Comparison of ENCODE assay signal across 10 cellular contexts in the genomic region with DNA sequence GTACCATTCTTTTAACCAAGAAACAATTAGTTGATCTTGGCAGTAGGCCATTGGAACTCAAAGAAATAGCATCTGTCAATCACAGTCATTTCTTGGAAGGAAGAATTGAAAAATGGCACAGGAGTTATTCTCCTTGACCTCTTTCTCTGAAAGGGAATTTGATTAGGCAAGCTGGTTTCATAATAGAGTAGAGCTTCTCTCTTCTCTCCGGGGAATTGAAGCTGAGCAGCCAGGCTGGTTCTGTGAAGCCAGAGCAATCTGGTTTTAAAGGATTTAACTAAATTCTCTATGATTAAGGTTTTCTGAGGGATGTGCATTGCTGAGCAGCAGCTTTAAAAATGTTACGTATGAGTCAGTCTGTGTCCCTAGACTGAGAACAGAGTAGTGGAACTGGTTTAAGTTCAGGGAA.
DNase-seq lines count a peak whose midpoint lies in the region; ATAC-seq and TF ChIP-seq lines count a peak whose summit lies in the region.
"Had no signal": no experiment of that assay in that cellular context is flagged by ENCODE, and none has a peak within 500 bp of the region (broad histone marks: within the 10 kb centered on the region; RNA-seq: fewer than 3 reads in every experiment).

No MANE protein-coding gene starts in this region.

- ATAC-seq in RWPE2 (ENCODE audit: low read depth), result peak; percentile 71

- H3K4me1 ChIP-seq in RWPE2 (ENCODE audit: insufficient read depth, poor library complexity, severe bottlenecking), result peaks cover 5% of the 10 kb centered on the region
- H3K4me1 ChIP-seq: SJSA1 had no signal

- H3K27ac ChIP-seq in RWPE2 (ENCODE audit: poor library complexity, severe bottlenecking), result no peak overlapping the region
- H3K27ac ChIP-seq: SJSA1 had no signal

- no peaks in the 10 kb centered on the region for H3K27me3 ChIP-seq in RWPE2 (ENCODE audit: insufficient read depth, poor library complexity, severe bottlenecking)
- H3K27me3 ChIP-seq: SJSA1 had no signal

- no peaks in the 10 kb centered on the region for H3K36me3 ChIP-seq in RWPE2 (ENCODE audit: low read depth)
- H3K36me3 ChIP-seq: SJSA1 had no signal

- TF ChIP-seq CTCF in RWPE2 (IDR thresholded peaks at IDR 0.05; ENCODE audit: poor library complexity, severe bottlenecking), result no peak

- H3K4me3 ChIP-seq in RWPE2 (ENCODE audit: severe bottlenecking), result no peak overlapping the region
- H3K4me3 ChIP-seq: SJSA1 had no signal

- DNase-seq in GM04504 (ENCODE audit: low read depth) (peak; percentile 49), RWPE2 (ENCODE audit: low spot score) (no peak), fibroblast of peridontal ligament (ENCODE audit: extremely low read depth) (peak; percentile 96), putamen (ENCODE audit: low spot score) (peak; percentile 28), T-helper 9 cell (no peak), NCI-H526 treated with DMSO at 0.1 percent for 48 hours (lab: John Stamatoyannopoulos, UW) (no peak)
- no peak for DNase-seq in stimulated activated CD4-positive, alpha-beta T cell treated with anti-CD3 and anti-CD28 coated beads, Interleukin-2, amount 100 ng/mL, for 24 hours
- DNase-seq in stimulated activated CD8-positive, alpha-beta memory T cell treated with anti-CD3 and anti-CD28 coated beads, Interleukin-4, amount 100 ng/mL, for 48 hours, result no peak
- DNase-seq: MM.1S had no signal

- no peaks in the 10 kb centered on the region for H3K9me3 ChIP-seq in RWPE2 (ENCODE audit: severe bottlenecking)
- H3K9me3 ChIP-seq: SJSA1 had no signal

Comparison
In these comparisons a context has a peak if more than half of its experiments do, and no peak if none do; other contexts are left out.
1. DNase-seq: peak in GM04504 (single experiment), fibroblast of peridontal ligament (single experiment) and putamen (single experiment); none in RWPE2 (single experiment), stimulated activated CD4-positive, alpha-beta T cell treated with anti-CD3 and anti-CD28 coated beads, Interleukin-2, amount 100 ng/mL, for 24 hours (0 of 2), stimulated activated CD8-positive, alpha-beta memory T cell treated with anti-CD3 and anti-CD28 coated beads, Interleukin-4, amount 100 ng/mL, for 48 hours (single experiment), T-helper 9 cell (single experiment) and NCI-H526 treated with DMSO at 0.1 percent for 48 hours (single experiment).